In the genomic region with DNA sequence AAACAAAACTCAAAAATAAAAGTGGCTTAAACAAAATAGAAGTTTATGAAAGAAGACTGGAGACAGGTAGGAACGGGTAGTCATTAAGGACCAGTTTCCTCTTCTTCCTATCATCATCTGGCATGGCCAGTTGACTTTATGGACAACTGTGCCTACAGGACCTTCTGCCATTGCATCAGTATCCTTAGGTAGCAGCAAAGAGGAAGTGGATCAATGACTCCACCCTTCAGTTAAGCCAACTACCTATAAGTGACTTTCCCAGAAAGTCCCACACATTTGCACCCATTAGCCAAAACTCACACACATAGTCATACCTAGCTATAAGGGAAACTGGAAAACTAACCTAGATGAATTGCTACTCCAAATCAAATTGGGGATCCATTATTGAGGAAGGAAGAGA, we compare ENCODE assay signal across 19 cellular contexts. TPM values are rescaled to one million over a fixed set of nuclear protein-coding genes. Genes with fewer than 3 reads are reported as not detected.
DNase-seq lines count a peak whose midpoint lies in the region; ATAC-seq, FAIRE-seq and TF ChIP-seq lines count a peak whose summit lies in the region.
"Had no signal": no experiment of that assay in that cellular context is flagged by ENCODE, and none has a peak within 500 bp of the region (broad histone marks: within the 10 kb centered on the region; RNA-seq: fewer than 3 reads in every experiment).

No MANE protein-coding gene starts in this region.

- no TSS peak for BruUV-seq in K562 (replicated peaks; lab: Mats Ljungman, UMichigan)

- no peak overlapping the region for H2AFZ ChIP-seq in K562 (ENCODE audit: low read depth, low read length)

- no peaks in the 10 kb centered on the region for H4K20me1 ChIP-seq in K562 (replicated peaks; ENCODE audit: control insufficient read depth, insufficient read depth, low read length)

- intact Hi-C loops in K562 (cut with micrococcal nuclease): no loop called here

- H3K9me3 ChIP-seq in K562 (replicated peaks; ENCODE audit: control insufficient read depth, insufficient read depth, low read depth, low read length): no peaks in the 10 kb centered on the region
- no peaks in the 10 kb centered on the region for H3K9me3 ChIP-seq in skeletal muscle satellite cell (replicated peaks; ENCODE audit: low read length)

- TF ChIP-seq CTCF in K562 (IDR thresholded peaks at IDR 0.05 in 2 of 3, conservative IDR thresholded peaks at IDR 0.05 in 1 of 3; ENCODE audit: insufficient read depth in 2 of 3, low read depth in 1 of 3, low read length in 3 of 3): no peak

- H3K9me1 ChIP-seq in K562 (ENCODE audit: control insufficient read depth, insufficient read depth, low read length): no peaks in the 10 kb centered on the region

- no peak for ATAC-seq in K562
- ATAC-seq in HG02642 (IDR thresholded peaks at IDR 0.05; ENCODE audit: poor library complexity, unreplicated experiment): no peak
- ATAC-seq: PC-3 had no signal

- H3K4me1 ChIP-seq in K562 (replicated peaks in 1 of 2; ENCODE audit: control insufficient read depth in 2 of 2, insufficient read depth in 2 of 2, low read length in 2 of 2) (no peaks in the 10 kb centered on the region), skeletal muscle satellite cell (ENCODE audit: control insufficient read depth, insufficient read depth, low read length) (peaks cover 62% of the 10 kb centered on the region)

- DNase-seq in NOMO-1 treated with DMSO at 0.1 percent for 48 hours (lab: John Stamatoyannopoulos, UW; ENCODE audit: unreplicated experiment) (peak; percentile 18), NOMO-1 treated with dmso at 0.1 percent for 144 hours (lab: John Stamatoyannopoulos, UW; ENCODE audit: unreplicated experiment) (no peak), MV-4-11 (lab: John Stamatoyannopoulos, UW) (peak; percentile 32), K562 (ENCODE audit: extremely low read depth in 1 of 4, low spot score in 3 of 4) (no peak), T-helper 9 cell (no peak), NCI-H1048 (lab: John Stamatoyannopoulos, UW) (no peak)
- DNase-seq: EL, GF-D8, Karpas-422, NCI-H1105 treated with DMSO at 0.1 percent for 48 hours, NCI-H2029 treated with DMSO at 0.1 percent for 48 hours, NCI-H345, NCI-H524, NCI-H774, PC-3, Right ventricle myocardium superior, T-helper 2 cell had no signal

- TF ChIP-seq RAD21 in K562 (CRISPR knock-in tag; conservative IDR thresholded peaks at IDR 0.05 in 1 of 2, IDR thresholded peaks at IDR 0.05 in 1 of 2): no peak

- in situ Hi-C loops in K562 (cut with MboI): no loop called here

- H3K27ac ChIP-seq in K562 (ENCODE audit: extremely low read depth, low read depth, low read length): no peak overlapping the region

- H3K27me3 ChIP-seq in K562 (ENCODE audit: control insufficient read depth in 2 of 2, insufficient read depth in 2 of 2, low read length in 2 of 2) (no peaks in the 10 kb centered on the region), skeletal muscle satellite cell (ENCODE audit: control insufficient read depth, insufficient read depth, low read length) (no peaks in the 10 kb centered on the region)

- CTCF ChIA-PET in K562 (lab: Yijun Ruan, JAX; ENCODE audit: low intra/inter-chr PET ratio): no interaction called here

- no peak overlapping the region for H3K4me2 ChIP-seq in K562 (ENCODE audit: insufficient read depth, low read length)
- H3K4me2 ChIP-seq in skeletal muscle satellite cell (ENCODE audit: low read length): peak overlapping the region; percentile 56

- POLR2A ChIA-PET in K562 (lab: Yijun Ruan, JAX): no interaction called here

- 9% methylated on average over 1 of the region's 1 CpG for WGBS in K562 (ENCODE audit: insufficient coverage, low coverage, missing lambda C conversion rate)

- H3K9ac ChIP-seq in K562 (ENCODE audit: insufficient read depth in 1 of 2, low read depth in 2 of 2, low read length in 2 of 2) (no peak overlapping the region), skeletal muscle satellite cell (ENCODE audit: low read depth, low read length) (peak overlapping the region; percentile 39)

- no peak for TF ChIP-seq POLR2A in K562 (conservative IDR thresholded peaks at IDR 0.05)

- FAIRE-seq in K562 (lab: Jason Lieb, UNC): no peak

- TF ChIP-seq EP300 in K562 (IDR thresholded peaks at IDR 0.05; ENCODE audit: low read length): no peak

- H3K36me3 ChIP-seq in K562 (ENCODE audit: control insufficient read depth, insufficient read depth, low read length) (no peaks in the 10 kb centered on the region), skeletal muscle satellite cell (ENCODE audit: insufficient read depth, low read length) (no peaks in the 10 kb centered on the region)

- H3K4me3 ChIP-seq in K562 (no peak overlapping the region), skeletal muscle satellite cell (ENCODE audit: low read length) (peak overlapping the region; percentile 9)

- no peaks in the 10 kb centered on the region for H3K79me2 ChIP-seq in K562 (ENCODE audit: control insufficient read depth, insufficient read depth, low read length)

TF ChIP-seq in K562, 482 proteins besides CTCF, POLR2A, EP300 and RAD21:
- TF ChIP-seq CCNT2 (IDR thresholded peaks at IDR 0.05; ENCODE audit: borderline replicate concordance, extremely low read depth, insufficient read length, low read depth, low read length) (no peak), SPI1 (IDR thresholded peaks at IDR 0.05; ENCODE audit: borderline replicate concordance, low read depth, low read length) (peak; percentile 28; the same call in 1 of the 2 replicates)

RNA-seq across cellular contexts. Expression of a gene that starts 51.7 kb away (rescaled TPM):
- 1.2 and 4.8 TPM in 2 replicates for total RNA-seq in K562 (2011; cell fraction: chromatin; rRNA removed; ENCODE audit: low replicate concordance)
- total RNA-seq in K562 (2011; cell fraction: nucleolus; rRNA removed): 0.67 and 1.7 TPM in 2 replicates
- total RNA-seq in K562 (2011; cell fraction: nucleoplasm; rRNA removed): 1.5 and 2.7 TPM in 2 replicates
- 0.27 and 0.69 TPM in 2 replicates for total RNA-seq in K562 (2014; rRNA removed)
- 0.80 and 0.91 TPM in 2 replicates for total RNA-seq in K562 (2014; rRNA removed; fragmentation: Illumina TruSeq; extraction: Trizol)
- total RNA-seq in K562 (2015; rRNA removed; fragmentation: Illumina TruSeq; extraction: Trizol): 0.62 and 0.79 TPM in 2 replicates
- total RNA-seq in K562 (2021): 1.0 and 1.3 TPM in 2 replicates
- polyA plus RNA-seq in K562 (2011; rRNA removed): 0.16 and 0.57 TPM in 2 replicates
- 0.24 and 0.78 TPM in 2 replicates for polyA plus RNA-seq in K562 (2011; cell fraction: cytosol; rRNA removed)
- polyA plus RNA-seq in K562 (2011; cell fraction: nucleus; rRNA removed): 0.48 and 1.7 TPM in 2 replicates
- 0.44 and 0.53 TPM in 2 replicates for polyA plus RNA-seq in K562 (2012)
- 0.58 and 0.70 TPM in 2 replicates for polyA plus RNA-seq in K562 (2014; fragmentation: Illumina TruSeq; extraction: Trizol)
- polyA plus RNA-seq in K562 (2014; fragmentation: Nextera tagmentation; extraction: Ambion mirVana): under 1 TPM; 0.13 to 0.17 TPM
- polyA plus RNA-seq in K562 (2014; rRNA removed): 0.46 and 0.88 TPM in 2 replicates
- 0.54 and 2.5 TPM in 2 replicates for polyA minus RNA-seq in K562 (2011; rRNA and poly(A)+ RNA removed)
- polyA minus RNA-seq in K562 (2011; cell fraction: cytosol; rRNA and poly(A)+ RNA removed): 0.82 and 1.0 TPM in 2 replicates
- polyA minus RNA-seq in K562 (2011; cell fraction: nucleus; rRNA and poly(A)+ RNA removed): 0.89 and 2.3 TPM in 2 replicates
- 36.2 and 36.3 TPM in 2 replicates for total RNA-seq in skeletal muscle satellite cell (2012; rRNA removed)

Comparison
In these comparisons a context has a peak if more than half of its experiments do, and no peak if none do; other contexts are left out.
1. DNase-seq: peak in NOMO-1 treated with DMSO at 0.1 percent for 48 hours (single experiment) and MV-4-11 (single experiment); none in NOMO-1 treated with dmso at 0.1 percent for 144 hours (single experiment), K562 (0 of 4), T-helper 9 cell (single experiment) and NCI-H1048 (single experiment).